Comparison of ENCODE assay signal across 16 cellular contexts in genomic region chr5:128241071-128241695, GRCh38.
DNase-seq lines count a peak whose midpoint lies in the region; ATAC-seq and TF ChIP-seq lines count a peak whose summit lies in the region.
"Had no signal": no experiment of that assay in that cellular context is flagged by ENCODE, and none has a peak within 500 bp of the region (broad histone marks: within the 10 kb centered on the region; RNA-seq: fewer than 3 reads in every experiment).

No MANE protein-coding gene starts in this region.

- no peak for ATAC-seq in HG02798 (IDR thresholded peaks at IDR 0.05; ENCODE audit: poor library complexity, unreplicated experiment)
- ATAC-seq: CD8-positive, alpha-beta T cell; Panc1; Right ventricle myocardium inferior had no signal

- DNase-seq in HCEC 1CT (peak; percentile 48), astrocyte of the spinal cord (ENCODE audit: low read depth, low spot score) (peak; percentile 68), fibroblast of the conjunctiva (ENCODE audit: low read depth) (peak; percentile 67), stromal cell of bone marrow (ENCODE audit: low read depth) (peak; percentile 58), NCI-H1417 treated with DMSO at 0.1 percent for 48 hours (lab: John Stamatoyannopoulos, UW) (no peak)
- DNase-seq in activated CD4-positive, alpha-beta memory T cell treated with anti-CD3 and anti-CD28 coated beads, Interleukin-2, amount 10 ng/mL, durations not matched to agents 7 days and 5 days, result no peak
- DNase-seq: CD8-positive, alpha-beta T cell; KBM-7; NCI-H1105; NCI-H1930; NCI-H2171 treated with DMSO at 0.1 percent for 48 hours; NCI-H82; SK-N-SH had no signal

- no peak overlapping the region for H3K4me3 ChIP-seq in astrocyte of the spinal cord (ENCODE audit: low read depth, low read length)

- no peak overlapping the region for H3K4me3 Mint-ChIP-seq in activated CD4-positive, alpha-beta memory T cell treated with anti-CD3 and anti-CD28 coated beads, Interleukin-2, amount 10 ng/mL, durations not matched to agents 7 days and 5 days
- H3K4me3 Mint-ChIP-seq: CD8-positive, alpha-beta T cell had no signal

- POLR2A ChIA-PET in activated CD4-positive, alpha-beta memory T cell treated with anti-CD3 and anti-CD28 coated beads, Interleukin-2, amount 10 ng/mL, durations not matched to agents 7 days and 5 days (lab: Charles Lee), result no interaction called here

- TF ChIP-seq CTCF in astrocyte of the spinal cord (IDR thresholded peaks at IDR 0.05; ENCODE audit: low read depth, low read length), result no peak

- peaks cover 7% of the 10 kb centered on the region for H3K27me3 Mint-ChIP-seq in activated CD4-positive, alpha-beta memory T cell treated with anti-CD3 and anti-CD28 coated beads, Interleukin-2, amount 10 ng/mL, durations not matched to agents 7 days and 5 days

- H3K9me3 Mint-ChIP-seq in activated CD4-positive, alpha-beta memory T cell treated with anti-CD3 and anti-CD28 coated beads, Interleukin-2, amount 10 ng/mL, durations not matched to agents 7 days and 5 days, result no peaks in the 10 kb centered on the region
- H3K9me3 Mint-ChIP-seq: CD8-positive, alpha-beta T cell had no signal

- CTCF ChIA-PET in activated CD4-positive, alpha-beta memory T cell treated with anti-CD3 and anti-CD28 coated beads, Interleukin-2, amount 10 ng/mL, durations not matched to agents 7 days and 5 days (lab: Charles Lee), result no interaction called here

- H3K4me1 Mint-ChIP-seq in activated CD4-positive, alpha-beta memory T cell treated with anti-CD3 and anti-CD28 coated beads, Interleukin-2, amount 10 ng/mL, durations not matched to agents 7 days and 5 days, result no peaks in the 10 kb centered on the region

- H3K27ac Mint-ChIP-seq in activated CD4-positive, alpha-beta memory T cell treated with anti-CD3 and anti-CD28 coated beads, Interleukin-2, amount 10 ng/mL, durations not matched to agents 7 days and 5 days, result no peak overlapping the region
- H3K27ac Mint-ChIP-seq: CD8-positive, alpha-beta T cell had no signal

- H3K36me3 Mint-ChIP-seq in activated CD4-positive, alpha-beta memory T cell treated with anti-CD3 and anti-CD28 coated beads, Interleukin-2, amount 10 ng/mL, durations not matched to agents 7 days and 5 days (ENCODE audit: low read depth), result no peaks in the 10 kb centered on the region
- H3K36me3 Mint-ChIP-seq: CD8-positive, alpha-beta T cell had no signal

- in situ Hi-C loops in astrocyte of the spinal cord (cut with HindIII; ENCODE audit: low sequenced_read_pairs), result no loop called here

Comparison
In these comparisons a context has a peak if more than half of its experiments do, and no peak if none do; other contexts are left out.
1. DNase-seq: peak in HCEC 1CT (single experiment), astrocyte of the spinal cord (single experiment), fibroblast of the conjunctiva (single experiment) and stromal cell of bone marrow (single experiment); none in activated CD4-positive, alpha-beta memory T cell treated with anti-CD3 and anti-CD28 coated beads, Interleukin-2, amount 10 ng/mL, durations not matched to agents 7 days and 5 days (single experiment) and NCI-H1417 treated with DMSO at 0.1 percent for 48 hours (single experiment).